Comparison of ENCODE assay signal across 8 cellular contexts in genomic region chr20:32945710-32946221, GRCh38. TPM values are rescaled to one million over a fixed set of nuclear protein-coding genes. Genes with fewer than 3 reads are reported as not detected.
A peak's percentile ranks its signal among the peaks of the same experiment; 100 is the strongest.
DNase-seq lines count a peak whose midpoint lies in the region; ATAC-seq and TF ChIP-seq lines count a peak whose summit lies in the region.

No MANE protein-coding gene starts in this region.

- peak; percentile 88 for ATAC-seq in GM23338
- ATAC-seq in HG02798 (IDR thresholded peaks at IDR 0.05; ENCODE audit: poor library complexity, unreplicated experiment): no peak

- H3K9me3 Mint-ChIP-seq in GM23338: no peaks in the 10 kb centered on the region

- H3K9me3 ChIP-seq in BE2C (no peaks in the 10 kb centered on the region), ascending aorta (peaks cover 0 to 2% of the 10 kb centered on the region in 2 donors)

- no peaks in the 10 kb centered on the region for H3F3A ChIP-seq in GM23338 (replicated peaks; ENCODE audit: low read depth)

- H3K9me2 ChIP-seq in GM23338 (ENCODE audit: insufficient read depth): no peaks in the 10 kb centered on the region

- CTCF ChIA-PET in RWPE1 (lab: Yijun Ruan, JAX): interaction anchor here (0.6 to 2.7 kb wide), 25 partner anchors 9 to 1012 kb away, joined by 3 to 21 read pairs (median 4); no protein-coding TSS in a partner anchor

- H3K27me3 Mint-ChIP-seq in GM23338 (ENCODE audit: insufficient read depth, low read depth, poor library complexity): peaks cover 39% of the 10 kb centered on the region

- peak; percentile 74 for TF ChIP-seq CTCF in BE2C (IDR thresholded peaks at IDR 0.05; ENCODE audit: low read depth, low read length)
- TF ChIP-seq CTCF in GM23338 (conservative IDR thresholded peaks at IDR 0.05; ENCODE audit: low read depth in 2 of 2): peak; percentile 57 to 76
- peak; percentile 63 for TF ChIP-seq CTCF in RWPE1 (conservative IDR thresholded peaks at IDR 0.05; ENCODE audit: low read depth)
- TF ChIP-seq CTCF in dorsolateral prefrontal cortex (IDR thresholded peaks at IDR 0.05 in 54 of 56, conservative IDR thresholded peaks at IDR 0.05 in 2 of 56; ENCODE audit: low read depth in 1 of 56, partially characterized antibody in 56 of 56): peak in 30 of 56 donors; percentile 8 to 41 (median 20)
- peak in 1 of 3 experiments; percentile 7 for TF ChIP-seq CTCF in ascending aorta (IDR thresholded peaks at IDR 0.05)

- H3K36me3 ChIP-seq in BE2C: no peaks in the 10 kb centered on the region
- no peaks in the 10 kb centered on the region for H3K36me3 ChIP-seq in GM23338 (ENCODE audit: insufficient read depth)
- H3K36me3 ChIP-seq in ascending aorta: no peaks in the 10 kb centered on the region

- H3K79me2 ChIP-seq in GM23338 (replicated peaks; ENCODE audit: insufficient read depth): no peaks in the 10 kb centered on the region

- no peaks in the 10 kb centered on the region for H3K4me1 ChIP-seq in BE2C
- H3K4me1 ChIP-seq in GM23338 (ENCODE audit: insufficient read depth): no peaks in the 10 kb centered on the region
- no peaks in the 10 kb centered on the region for H3K4me1 ChIP-seq in ascending aorta

- POLR2A ChIA-PET in RWPE1 (lab: Yijun Ruan, JAX; ENCODE audit: low non-redundant PET): no interaction called here

- H4K20me1 ChIP-seq in GM23338 (replicated peaks; ENCODE audit: insufficient read depth): peaks cover 4% of the 10 kb centered on the region; the same call in 1 of the 2 replicates

- intact Hi-C loops in dorsolateral prefrontal cortex (cut with DNase I): no loop called here
- intact Hi-C loops in ascending aorta (cut with DNase I): no loop called here

- H2AFZ ChIP-seq in GM23338: no peak overlapping the region

- no peak overlapping the region for H3K4me3 Mint-ChIP-seq in GM23338

- no peak overlapping the region for H3K27ac ChIP-seq in GM23338 (ENCODE audit: low read depth)
- no peak overlapping the region for H3K27ac ChIP-seq in RWPE1
- no peak overlapping the region for H3K27ac ChIP-seq in dorsolateral prefrontal cortex
- H3K27ac ChIP-seq in ascending aorta: no peak overlapping the region

- H3K27me3 ChIP-seq in BE2C: peaks cover 38% of the 10 kb centered on the region
- peaks cover 43% of the 10 kb centered on the region for H3K27me3 ChIP-seq in GM23338 (ENCODE audit: insufficient read depth)
- no peaks in the 10 kb centered on the region for H3K27me3 ChIP-seq in dorsolateral prefrontal cortex
- no peaks in the 10 kb centered on the region for H3K27me3 ChIP-seq in ascending aorta

- no peak overlapping the region for H3K27ac Mint-ChIP-seq in GM23338

- H3K4me2 ChIP-seq in GM23338: no peak overlapping the region

- H3K4me1 Mint-ChIP-seq in GM23338: peaks cover 10% of the 10 kb centered on the region

- no peak for DNase-seq in BE2C
- peak; percentile 77 for DNase-seq in GM23338 (ENCODE audit: low spot score)
- peak; percentile 63 for DNase-seq in RWPE1 (ENCODE audit: low spot score)
- no peak for DNase-seq in dorsolateral prefrontal cortex
- peak; percentile 35 for DNase-seq in renal cortical epithelial cell (ENCODE audit: low read depth)
- DNase-seq in ascending aorta (ENCODE audit: low spot score in 2 of 2): no peak
- DNase-seq in NK-92 (lab: John Stamatoyannopoulos, UW; ENCODE audit: unreplicated experiment): no peak

- H3K4me3 ChIP-seq in BE2C (ENCODE audit: low read depth, low read length) (no peak overlapping the region), GM23338 (no peak overlapping the region), dorsolateral prefrontal cortex (no peak overlapping the region), ascending aorta (no peak overlapping the region)

- no peaks in the 10 kb centered on the region for H3K36me3 Mint-ChIP-seq in GM23338 (ENCODE audit: low read depth)

TF ChIP-seq in GM23338, 12 proteins besides CTCF, POLR2A, EP300 and RAD21:
- no peak for TF ChIP-seq CREB1 (CRISPR knock-in tag; IDR thresholded peaks at IDR 0.05; ENCODE audit: low read depth)

RNA-seq across cellular contexts. Expression of gene SUN5, which starts 58.5 kb away (rescaled TPM):
- not detected for polyA plus RNA-seq in BE2C (2012; ENCODE audit: insufficient read depth, insufficient read length, low read depth)
- not detected in 2 replicates for total RNA-seq in GM23338 (2014; rRNA removed; shearing (Covaris generic))
- not detected in 2 replicates for polyA plus RNA-seq in GM23338 (2016; fragmentation: Nextera tagmentation; extraction: Ambion mirVana)
- total RNA-seq in dorsolateral prefrontal cortex: not detected
- not detected in 2 replicates for total RNA-seq in renal cortical epithelial cell
- not detected for total RNA-seq in ascending aorta

Comparison
In these comparisons a context has a peak if more than half of its experiments do, and no peak if none do; other contexts are left out.
1. DNase-seq: peak in GM23338 (single experiment), RWPE1 (single experiment) and renal cortical epithelial cell (single experiment); none in BE2C (single experiment), dorsolateral prefrontal cortex (0 of 10), ascending aorta (0 of 2) and NK-92 (single experiment).